Comparison of ENCODE assay signal across 11 cellular contexts in the genomic region with DNA sequence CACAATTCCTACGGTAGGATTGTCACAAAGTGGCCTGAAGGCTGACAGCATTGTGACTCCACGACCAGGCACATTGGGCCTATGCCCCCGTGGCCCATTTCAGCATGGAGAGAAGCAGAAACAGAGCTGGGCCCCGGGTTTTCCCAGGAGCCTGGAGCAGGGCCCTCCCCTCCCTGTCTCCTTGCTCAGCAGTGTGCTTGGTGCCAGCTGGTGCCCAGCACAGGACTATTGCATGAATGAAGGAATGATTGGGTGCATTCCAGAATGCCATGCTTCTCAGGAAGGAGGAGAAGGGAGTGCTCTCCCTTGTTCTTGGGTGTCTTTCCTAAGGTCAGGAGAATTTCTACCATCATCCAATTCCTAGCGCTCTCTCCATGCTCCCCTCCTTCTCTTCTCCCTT.
"Had no signal": no experiment of that assay in that cellular context is flagged by ENCODE, and none has a peak within 500 bp of the region (broad histone marks: within the 10 kb centered on the region; RNA-seq: fewer than 3 reads in every experiment).

No MANE protein-coding gene starts in this region.

- H3K4me3 ChIP-seq: dorsolateral prefrontal cortex, esophagus squamous epithelium, sigmoid colon had no signal

- DNase-seq: activated CD4-positive, alpha-beta T cell treated with anti-CD3 and anti-CD28 coated beads, Interleukin-2, amount 50 U/mL, for 48 hours; activated naive CD4-positive, alpha-beta T cell treated with anti-CD3 and anti-CD28 coated beads for 36 hours; esophagus squamous epithelium; glutamatergic neuron; hypothalamus; sigmoid colon; stimulated activated CD4-positive, alpha-beta T cell treated with anti-CD3 and anti-CD28 coated beads, Interleukin-2, amount 100 ng/mL, for 24 hours; WERI-Rb-1 had no signal

- H3K9me3 ChIP-seq: esophagus squamous epithelium, sigmoid colon had no signal

- H3K27ac ChIP-seq: dorsolateral prefrontal cortex, sigmoid colon, WERI-Rb-1 had no signal

- H3K4me3 Mint-ChIP-seq: activated naive CD4-positive, alpha-beta T cell treated with anti-CD3 and anti-CD28 coated beads for 36 hours; T-helper 1 cell treated with Interleukin-12 subunit alpha and Interleukin-12 subunit beta and Interleukin-4 antibody, amounts not matched to agents 30 μg/mL and 1 μg/mL, for 36 hours had no signal

- H3K36me3 ChIP-seq: esophagus squamous epithelium, sigmoid colon, WERI-Rb-1 had no signal

- H3K9me3 Mint-ChIP-seq: activated naive CD4-positive, alpha-beta T cell treated with anti-CD3 and anti-CD28 coated beads for 36 hours; activated T-helper 2 cell treated with anti-CD3 and anti-CD28 coated beads, Interferon-gamma antibody, Interleukin-2, Interleukin-4, amounts not matched to agents 10 μg/mL and 5 μg/mL and 100 μg/mL, durations not matched to agents 14 hours and 24 hours and 36 hours; T-helper 1 cell treated with Interleukin-12 subunit alpha and Interleukin-12 subunit beta and Interleukin-4 antibody, amounts not matched to agents 30 μg/mL and 1 μg/mL, for 36 hours had no signal

- H3K27me3 ChIP-seq: dorsolateral prefrontal cortex, esophagus squamous epithelium, sigmoid colon had no signal

- H3K27ac Mint-ChIP-seq: activated naive CD4-positive, alpha-beta T cell treated with anti-CD3 and anti-CD28 coated beads for 36 hours; activated T-helper 2 cell treated with anti-CD3 and anti-CD28 coated beads, Interferon-gamma antibody, Interleukin-2, Interleukin-4, amounts not matched to agents 10 μg/mL and 5 μg/mL and 100 μg/mL, durations not matched to agents 14 hours and 24 hours and 36 hours; T-helper 1 cell treated with Interleukin-12 subunit alpha and Interleukin-12 subunit beta and Interleukin-4 antibody, amounts not matched to agents 30 μg/mL and 1 μg/mL, for 36 hours had no signal

- H3K4me1 ChIP-seq: sigmoid colon had no signal
